In genomic region chr21:39088831-39089380, GRCh38 we compare ENCODE assay signal across 11 cellular contexts.
DNase-seq lines count a peak whose midpoint lies in the region; ATAC-seq and TF ChIP-seq lines count a peak whose summit lies in the region.
"Had no signal": no experiment of that assay in that cellular context is flagged by ENCODE, and none has a peak within 500 bp of the region (broad histone marks: within the 10 kb centered on the region; RNA-seq: fewer than 3 reads in every experiment).

No MANE protein-coding gene starts in this region.

- H3K27me3 Mint-ChIP-seq in activated CD8-positive, alpha-beta T cell treated with anti-CD3 and anti-CD28 coated beads for 36 hours, result no peaks in the 10 kb centered on the region
- no peaks in the 10 kb centered on the region for H3K27me3 Mint-ChIP-seq in activated CD8-positive, alpha-beta T cell treated with anti-CD3 and anti-CD28 coated beads, Interleukin-2, amount 10 ng/mL, durations not matched to agents 7 days and 5 days (ENCODE audit: low read depth)

- POLR2A ChIA-PET in activated CD8-positive, alpha-beta T cell treated with anti-CD3 and anti-CD28 coated beads for 36 hours (lab: Charles Lee), result no interaction called here
- POLR2A ChIA-PET in activated CD8-positive, alpha-beta T cell treated with anti-CD3 and anti-CD28 coated beads, Interleukin-2, amount 10 ng/mL, durations not matched to agents 7 days and 5 days (lab: Charles Lee), result no interaction called here

- H3K36me3 Mint-ChIP-seq in activated CD8-positive, alpha-beta T cell treated with anti-CD3 and anti-CD28 coated beads for 36 hours (ENCODE audit: low read depth), result no peaks in the 10 kb centered on the region
- no peaks in the 10 kb centered on the region for H3K36me3 Mint-ChIP-seq in activated CD8-positive, alpha-beta T cell treated with anti-CD3 and anti-CD28 coated beads, Interleukin-2, amount 10 ng/mL, durations not matched to agents 7 days and 5 days (ENCODE audit: low read depth)

- intact Hi-C loops in activated CD8-positive, alpha-beta T cell treated with anti-CD3 and anti-CD28 coated beads for 36 hours (cut with micrococcal nuclease), result no loop called here

- no peak for ATAC-seq in activated CD8-positive, alpha-beta T cell treated with anti-CD3 and anti-CD28 coated beads for 36 hours
- no peak for ATAC-seq in activated CD8-positive, alpha-beta T cell treated with anti-CD3 and anti-CD28 coated beads, Interleukin-2, amount 10 ng/mL, durations not matched to agents 7 days and 5 days
- ATAC-seq in thoracic aorta (ENCODE audit: insufficient number of reproducible peaks, low FRiP score, low read depth), result peak; percentile 84
- ATAC-seq in GM18909 (IDR thresholded peaks at IDR 0.05; ENCODE audit: poor library complexity, unreplicated experiment), result no peak
- no peak for ATAC-seq in HG03439 (IDR thresholded peaks at IDR 0.05; ENCODE audit: unreplicated experiment)

- no peak overlapping the region for H3K27ac Mint-ChIP-seq in activated CD8-positive, alpha-beta T cell treated with anti-CD3 and anti-CD28 coated beads for 36 hours
- H3K27ac Mint-ChIP-seq in activated CD8-positive, alpha-beta T cell treated with anti-CD3 and anti-CD28 coated beads, Interleukin-2, amount 10 ng/mL, durations not matched to agents 7 days and 5 days, result no peak overlapping the region

- CTCF ChIA-PET in activated CD8-positive, alpha-beta T cell treated with anti-CD3 and anti-CD28 coated beads for 36 hours (lab: Charles Lee), result no interaction called here
- CTCF ChIA-PET in activated CD8-positive, alpha-beta T cell treated with anti-CD3 and anti-CD28 coated beads, Interleukin-2, amount 10 ng/mL, durations not matched to agents 7 days and 5 days (lab: Charles Lee), result no interaction called here

- H3K4me3 Mint-ChIP-seq in activated CD8-positive, alpha-beta T cell treated with anti-CD3 and anti-CD28 coated beads for 36 hours, result no peak overlapping the region
- H3K4me3 Mint-ChIP-seq in activated CD8-positive, alpha-beta T cell treated with anti-CD3 and anti-CD28 coated beads, Interleukin-2, amount 10 ng/mL, durations not matched to agents 7 days and 5 days, result no peak overlapping the region

- DNase-seq in activated CD8-positive, alpha-beta T cell treated with anti-CD3 and anti-CD28 coated beads for 36 hours, result peak; percentile 19
- no peak for DNase-seq in activated CD8-positive, alpha-beta T cell treated with anti-CD3 and anti-CD28 coated beads, Interleukin-2, amount 10 ng/mL, durations not matched to agents 7 days and 5 days
- DNase-seq in fibroblast of villous mesenchyme (ENCODE audit: low read depth), result peak; percentile 69
- DNase-seq in thoracic aorta (ENCODE audit: low spot score), result no peak
- no peak for DNase-seq in hypothalamus (lab: John Stamatoyannopoulos, UW)
- DNase-seq: activated CD8-positive, alpha-beta memory T cell treated with anti-CD3 and anti-CD28 coated beads, Interleukin-2, amount 50 U/mL, for 4 hours; NCI-H1048 had no signal

- no peaks in the 10 kb centered on the region for H3K27me3 ChIP-seq in thoracic aorta (replicated peaks; ENCODE audit: insufficient read depth)
- H3K27me3 ChIP-seq: Peyer's patch had no signal

- H3K4me3 ChIP-seq in WI38 (ENCODE audit: low read depth, low read length) (no peak overlapping the region), fibroblast of villous mesenchyme (ENCODE audit: low read depth, low read length) (no peak overlapping the region), thoracic aorta (no peak overlapping the region)
- H3K4me3 ChIP-seq: Peyer's patch had no signal

- no peaks in the 10 kb centered on the region for H3K9me3 ChIP-seq in thoracic aorta
- H3K9me3 ChIP-seq: Peyer's patch had no signal

- H3K27ac ChIP-seq in thoracic aorta, result peak overlapping the region; percentile 94 to 97

- TF ChIP-seq CTCF in activated CD8-positive, alpha-beta T cell treated with anti-CD3 and anti-CD28 coated beads for 36 hours (IDR thresholded peaks at IDR 0.05), result no peak
- TF ChIP-seq CTCF in WI38 (IDR thresholded peaks at IDR 0.05; ENCODE audit: low read depth, low read length) (peak; percentile 5; the same call in 1 of the 2 replicates), fibroblast of villous mesenchyme (IDR thresholded peaks at IDR 0.05; ENCODE audit: insufficient read depth, low read depth, low read length) (peak; percentile 28), thoracic aorta (IDR thresholded peaks at IDR 0.05) (peak; percentile 33)

- H3K4me1 ChIP-seq in thoracic aorta (ENCODE audit: control insufficient read depth in 1 of 2, low read depth in 2 of 2), result peaks cover 27 to 69% of the 10 kb centered on the region in 2 donors
- H3K4me1 ChIP-seq: Peyer's patch had no signal

- no peaks in the 10 kb centered on the region for H3K36me3 ChIP-seq in thoracic aorta
- H3K36me3 ChIP-seq: Peyer's patch had no signal

- no peaks in the 10 kb centered on the region for H3K9me3 Mint-ChIP-seq in activated CD8-positive, alpha-beta T cell treated with anti-CD3 and anti-CD28 coated beads for 36 hours
- no peaks in the 10 kb centered on the region for H3K9me3 Mint-ChIP-seq in activated CD8-positive, alpha-beta T cell treated with anti-CD3 and anti-CD28 coated beads, Interleukin-2, amount 10 ng/mL, durations not matched to agents 7 days and 5 days (ENCODE audit: insufficient read depth)

- H3K4me1 Mint-ChIP-seq in activated CD8-positive, alpha-beta T cell treated with anti-CD3 and anti-CD28 coated beads for 36 hours (ENCODE audit: low read depth), result no peaks in the 10 kb centered on the region
- no peaks in the 10 kb centered on the region for H3K4me1 Mint-ChIP-seq in activated CD8-positive, alpha-beta T cell treated with anti-CD3 and anti-CD28 coated beads, Interleukin-2, amount 10 ng/mL, durations not matched to agents 7 days and 5 days (ENCODE audit: low read depth)

Comparison
In these comparisons a context has a peak if more than half of its experiments do, and no peak if none do; other contexts are left out.
1. DNase-seq: peak in activated CD8-positive, alpha-beta T cell treated with anti-CD3 and anti-CD28 coated beads for 36 hours (single experiment) and fibroblast of villous mesenchyme (single experiment); none in activated CD8-positive, alpha-beta T cell treated with anti-CD3 and anti-CD28 coated beads, Interleukin-2, amount 10 ng/mL, durations not matched to agents 7 days and 5 days (single experiment), thoracic aorta (single experiment) and hypothalamus (0 of 51).